In the genomic region with DNA sequence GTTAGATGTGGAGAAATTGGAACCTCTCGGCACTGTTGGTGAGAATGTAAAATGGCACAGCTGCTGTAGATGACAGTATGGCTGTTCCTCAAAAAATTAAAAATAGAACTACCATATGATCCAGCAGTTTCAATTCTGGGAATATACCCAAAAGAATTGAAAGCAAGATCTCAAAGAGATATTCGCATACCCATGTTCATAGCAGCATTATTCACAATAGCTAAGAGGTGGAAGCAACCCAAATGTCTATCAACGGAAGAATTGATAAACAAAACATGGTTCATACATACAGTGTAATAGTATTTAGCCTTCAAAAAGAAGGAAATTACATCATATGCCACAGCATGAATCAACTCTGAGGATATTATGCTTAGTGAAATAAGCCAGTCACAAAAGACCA, we compare ENCODE assay signal across 30 cellular contexts.
"Had no signal": no experiment of that assay in that cellular context is flagged by ENCODE, and none has a peak within 500 bp of the region (broad histone marks: within the 10 kb centered on the region; RNA-seq: fewer than 3 reads in every experiment).

No MANE protein-coding gene starts in this region.

- H3K27me3 Mint-ChIP-seq: naive B cell; progenitor cell of endocrine pancreas; stimulated activated memory B cell treated with anti-CD40 and anti-IgM and Interleukin-4, amounts not matched to agents 10 μg/mL and 1 μg/mL and 100 μg/mL, for 72 hours; stimulated activated naive CD8-positive, alpha-beta T cell treated with anti-CD3 and anti-CD28 coated beads, Interleukin-15, amount 100 ng/mL, for 72 hours had no signal

- H2AFZ ChIP-seq: neural progenitor cell had no signal

- H3K4me3 Mint-ChIP-seq: immature natural killer cell; mesothelial cell of epicardium; naive B cell; natural killer cell; nephron progenitor cell; neural progenitor cell; stimulated activated memory B cell treated with anti-CD40 and anti-IgM and Interleukin-4, amounts not matched to agents 10 μg/mL and 1 μg/mL and 100 μg/mL, for 72 hours; stimulated activated naive CD8-positive, alpha-beta T cell treated with anti-CD3 and anti-CD28 coated beads, Interleukin-15, amount 100 ng/mL, for 72 hours had no signal

- H3K36me3 ChIP-seq: left ventricle myocardium inferior, neural progenitor cell, neutrophil, right atrium auricular region, right lobe of liver, thyroid gland, transverse colon, upper lobe of left lung, vagina had no signal

- H3K4me1 ChIP-seq: left ventricle myocardium inferior, neural progenitor cell, right atrium auricular region, right lobe of liver, testis, transverse colon, upper lobe of left lung, vagina had no signal

- H3K4me1 Mint-ChIP-seq: immature natural killer cell; mesothelial cell of epicardium; naive B cell; natural killer cell; neural progenitor cell; stimulated activated memory B cell treated with anti-CD40 and anti-IgM and Interleukin-4, amounts not matched to agents 10 μg/mL and 1 μg/mL and 100 μg/mL, for 72 hours; stimulated activated naive CD8-positive, alpha-beta T cell treated with anti-CD3 and anti-CD28 coated beads, Interleukin-15, amount 100 ng/mL, for 72 hours had no signal

- ATAC-seq: natural killer cell; right lobe of liver; stimulated activated memory B cell treated with anti-CD40 and anti-IgM and Interleukin-4, amounts not matched to agents 10 μg/mL and 1 μg/mL and 100 μg/mL, for 72 hours; stimulated activated naive CD8-positive, alpha-beta T cell treated with anti-CD3 and anti-CD28 coated beads, Interleukin-15, amount 100 ng/mL, for 72 hours had no signal

- DNase-seq: hypothalamus; immature natural killer cell; islet precursor cell; left ventricle myocardium inferior; mesendoderm; naive B cell; natural killer cell; nephron progenitor cell; occipital lobe; right lobe of liver; stimulated activated CD4-positive, alpha-beta T cell treated with anti-CD3 and anti-CD28 coated beads, Interleukin-1b, Interleukin-23, amount 100 ng/mL, for 48 hours; stimulated activated CD4-positive, alpha-beta T cell treated with anti-CD3 and anti-CD28 coated beads, Interleukin-2, amount 100 ng/mL, for 48 hours; stimulated activated CD4-positive, alpha-beta T cell treated with anti-CD3 and anti-CD28 coated beads, Interleukin-4, amount 100 ng/mL, for 4 hours; stimulated activated CD8-positive, alpha-beta memory T cell treated with anti-CD3 and anti-CD28 coated beads, Interleukin-4, amount 100 ng/mL, for 48 hours; stimulated activated naive CD4-positive, alpha-beta T cell treated with Interleukin-2 at 50 U/mL for 16 hours; stimulated activated naive CD8-positive, alpha-beta T cell treated with anti-CD3 and anti-CD28 coated beads, Interleukin-15, amount 100 ng/mL, for 72 hours; substantia nigra; testis; thyroid gland; transverse colon; upper lobe of left lung had no signal

- H3K36me3 Mint-ChIP-seq: immature natural killer cell; mesothelial cell of epicardium; naive B cell; natural killer cell; neural progenitor cell; stimulated activated memory B cell treated with anti-CD40 and anti-IgM and Interleukin-4, amounts not matched to agents 10 μg/mL and 1 μg/mL and 100 μg/mL, for 72 hours had no signal

- H3K27ac Mint-ChIP-seq: immature natural killer cell; mesothelial cell of epicardium; naive B cell; natural killer cell; nephron progenitor cell; neural progenitor cell; progenitor cell of endocrine pancreas; stimulated activated memory B cell treated with anti-CD40 and anti-IgM and Interleukin-4, amounts not matched to agents 10 μg/mL and 1 μg/mL and 100 μg/mL, for 72 hours; stimulated activated naive CD8-positive, alpha-beta T cell treated with anti-CD3 and anti-CD28 coated beads, Interleukin-15, amount 100 ng/mL, for 72 hours had no signal

- H3K27me3 ChIP-seq: neural progenitor cell, neutrophil, right atrium auricular region, right lobe of liver, testis, thyroid gland, transverse colon, upper lobe of left lung, vagina had no signal

- H3K9me3 ChIP-seq: left ventricle myocardium inferior, neutrophil, right atrium auricular region, right lobe of liver, testis, thyroid gland, transverse colon, upper lobe of left lung, vagina had no signal

- H3K4me3 ChIP-seq: left ventricle myocardium inferior, lung, neural progenitor cell, right atrium auricular region, right lobe of liver, smooth muscle cell, testis, thyroid gland, transverse colon, upper lobe of left lung, vagina had no signal

- H3K4me2 ChIP-seq: neural progenitor cell, smooth muscle cell had no signal

- H3K9me3 Mint-ChIP-seq: immature natural killer cell; natural killer cell; neural progenitor cell; stimulated activated memory B cell treated with anti-CD40 and anti-IgM and Interleukin-4, amounts not matched to agents 10 μg/mL and 1 μg/mL and 100 μg/mL, for 72 hours; stimulated activated naive CD8-positive, alpha-beta T cell treated with anti-CD3 and anti-CD28 coated beads, Interleukin-15, amount 100 ng/mL, for 72 hours had no signal

- H3K27ac ChIP-seq: left ventricle myocardium inferior, neural progenitor cell, neutrophil, right atrium auricular region, right lobe of liver, testis, thyroid gland, transverse colon, upper lobe of left lung, vagina had no signal

- H3K9ac ChIP-seq: neural progenitor cell had no signal
